ENCODE assay signal across 1 cellular context in the genomic region with DNA sequence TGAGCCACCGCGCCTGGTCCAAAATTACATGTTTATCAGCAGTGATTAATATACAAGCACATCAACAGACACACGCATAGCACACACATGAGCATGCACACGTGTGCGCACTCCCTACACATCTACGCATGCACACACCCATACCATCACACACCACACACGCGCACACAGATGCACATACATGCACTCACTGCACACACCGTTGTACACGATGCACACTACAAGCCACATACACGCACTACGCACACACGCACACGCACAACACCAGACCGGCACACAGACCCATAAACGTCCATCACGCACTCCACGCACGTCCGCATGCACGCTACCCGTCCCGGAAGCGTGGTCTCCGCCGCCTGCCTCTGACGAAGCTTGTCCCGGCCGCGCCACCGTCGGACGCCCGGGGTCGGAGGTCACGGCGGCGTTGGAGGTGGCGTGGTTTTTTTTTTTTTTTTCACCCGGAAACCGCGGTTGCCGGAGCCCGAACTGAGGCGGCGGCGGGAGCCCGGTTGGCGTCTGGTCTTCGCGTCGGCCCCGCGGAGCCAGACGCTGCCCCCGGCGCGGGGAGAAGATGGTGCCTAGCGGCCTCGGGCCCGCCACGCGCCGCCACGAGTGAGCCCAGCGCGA.
A peak's percentile ranks its signal among the peaks of the same experiment; 100 is the strongest.
TF ChIP-seq lines count a peak whose summit lies in the region.

A gene with protein sequence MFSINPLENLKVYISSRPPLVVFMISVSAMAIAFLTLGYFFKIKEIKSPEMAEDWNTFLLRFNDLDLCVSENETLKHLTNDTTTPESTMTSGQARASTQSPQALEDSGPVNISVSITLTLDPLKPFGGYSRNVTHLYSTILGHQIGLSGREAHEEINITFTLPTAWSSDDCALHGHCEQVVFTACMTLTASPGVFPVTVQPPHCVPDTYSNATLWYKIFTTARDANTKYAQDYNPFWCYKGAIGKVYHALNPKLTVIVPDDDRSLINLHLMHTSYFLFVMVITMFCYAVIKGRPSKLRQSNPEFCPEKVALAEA (plus strand): TSS at position 457 of the 627 bp plus-strand sequence. CDS start 20,641 bp downstream, outside the sequence.

TF ChIP-seq in HEK293, 187 proteins besides CTCF, POLR2A, EP300 and RAD21 (continued from another document and continues in another):
- TF ChIP-seq, protein P1, sequence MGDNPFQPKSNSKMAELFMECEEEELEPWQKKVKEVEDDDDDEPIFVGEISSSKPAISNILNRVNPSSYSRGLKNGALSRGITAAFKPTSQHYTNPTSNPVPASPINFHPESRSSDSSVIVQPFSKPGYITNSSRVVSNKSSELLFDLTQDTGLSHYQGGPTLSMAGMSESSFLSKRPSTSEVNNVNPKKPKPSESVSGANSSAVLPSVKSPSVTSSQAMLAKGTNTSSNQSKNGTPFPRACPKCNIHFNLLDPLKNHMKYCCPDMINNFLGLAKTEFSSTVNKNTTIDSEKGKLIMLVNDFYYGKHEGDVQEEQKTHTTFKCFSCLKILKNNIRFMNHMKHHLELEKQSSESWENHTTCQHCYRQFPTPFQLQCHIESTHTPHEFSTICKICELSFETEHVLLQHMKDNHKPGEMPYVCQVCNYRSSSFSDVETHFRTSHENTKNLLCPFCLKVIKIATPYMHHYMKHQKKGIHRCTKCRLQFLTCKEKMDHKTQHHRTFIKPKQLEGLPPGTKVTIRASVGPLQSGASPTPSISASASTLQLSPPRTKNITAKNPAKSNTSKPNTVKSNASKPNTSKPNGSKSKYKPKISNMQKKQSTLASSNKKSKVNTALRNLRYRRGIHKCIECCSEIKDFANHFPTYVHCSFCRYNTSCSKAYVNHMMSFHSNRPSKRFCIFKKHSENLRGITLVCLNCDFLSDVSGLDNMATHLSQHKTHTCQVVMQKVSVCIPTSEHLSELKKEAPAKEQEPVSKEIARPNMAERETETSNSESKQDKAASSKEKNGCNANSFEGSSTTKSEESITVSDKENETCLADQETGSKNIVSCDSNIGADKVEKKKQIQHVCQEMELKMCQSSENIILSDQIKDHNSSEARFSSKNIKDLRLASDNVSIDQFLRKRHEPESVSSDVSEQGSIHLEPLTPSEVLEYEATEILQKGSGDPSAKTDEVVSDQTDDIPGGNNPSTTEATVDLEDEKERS (tag by site-specific recombination; IDR thresholded peaks at IDR 0.05) = no peak
- TF ChIP-seq ZNF416 (tag by site-specific recombination; IDR thresholded peaks at IDR 0.05) (no peak), ZNF510 (tag by site-specific recombination; IDR thresholded peaks at IDR 0.05; ENCODE audit: insufficient replicate concordance) (no peak), ZNF521 (tag by site-specific recombination; IDR thresholded peaks at IDR 0.05) (no peak), ZNF223 (tag by site-specific recombination; IDR thresholded peaks at IDR 0.05) (no peak), ZNF548 (tag by site-specific recombination; IDR thresholded peaks at IDR 0.05) (no peak), EGR2 (tag by site-specific recombination; IDR thresholded peaks at IDR 0.05; ENCODE audit: low read depth) (peak; percentile 47), GLIS2 (tag by site-specific recombination; IDR thresholded peaks at IDR 0.05) (peak; percentile 45), ZNF48 (tag by site-specific recombination; IDR thresholded peaks at IDR 0.05) (no peak), GLI2 (tag by site-specific recombination; IDR thresholded peaks at IDR 0.05; ENCODE audit: borderline replicate concordance, low read depth) (no peak), RBAK (tag by site-specific recombination; IDR thresholded peaks at IDR 0.05) (no peak), ZNF23 (tag by site-specific recombination; IDR thresholded peaks at IDR 0.05; ENCODE audit: borderline replicate concordance) (no peak), KLF9 (tag by site-specific recombination; IDR thresholded peaks at IDR 0.05; ENCODE audit: low read depth) (peak; percentile 45), KLF8 (tag by site-specific recombination; IDR thresholded peaks at IDR 0.05) (peak; percentile 76; the same call in 1 of the 2 replicates), ZNF830 (tag by site-specific recombination; IDR thresholded peaks at IDR 0.05; ENCODE audit: low read depth) (no peak), ZBTB20 (tag by site-specific recombination; IDR thresholded peaks at IDR 0.05) (peak; percentile 65; the same call in 1 of the 2 replicates), ZNF10 (tag by site-specific recombination; IDR thresholded peaks at IDR 0.05) (no peak), ZFHX2 (tag by site-specific recombination; conservative IDR thresholded peaks at IDR 0.05) (peak; percentile 78), BCL11B (tag by site-specific recombination; IDR thresholded peaks at IDR 0.05; ENCODE audit: low read depth) (peak; percentile 76; the same call in 1 of the 2 replicates), ZNF146 (tag by site-specific recombination; IDR thresholded peaks at IDR 0.05) (peak; percentile 80), ZNF501 (tag by site-specific recombination; IDR thresholded peaks at IDR 0.05) (peak; percentile 97), ZNF585B (tag by site-specific recombination; IDR thresholded peaks at IDR 0.05) (no peak; the same call in 1 of the 2 replicates), HOXA7 (CRISPR knock-in tag; IDR thresholded peaks at IDR 0.05; ENCODE audit: borderline replicate concordance) (no peak), ZNF610 (tag by site-specific recombination; IDR thresholded peaks at IDR 0.05; ENCODE audit: borderline replicate concordance) (peak; percentile 81; the same call in 1 of the 2 replicates), ZEB2 (tag by site-specific recombination; IDR thresholded peaks at IDR 0.05) (peak; percentile 92), ZFP69B (tag by site-specific recombination; IDR thresholded peaks at IDR 0.05) (peak; percentile 85), IKZF3 (tag by site-specific recombination; IDR thresholded peaks at IDR 0.05) (no peak), ZNF121 (tag by site-specific recombination; IDR thresholded peaks at IDR 0.05) (peak; percentile 71), REPIN1 (tag by site-specific recombination; IDR thresholded peaks at IDR 0.05; ENCODE audit: low read depth) (peak; percentile 98; the same call in 1 of the 2 replicates), ZNF341 (tag by site-specific recombination; IDR thresholded peaks at IDR 0.05; ENCODE audit: low read depth) (no peak), ZSCAN23 (tag by site-specific recombination; IDR thresholded peaks at IDR 0.05) (peak; percentile 94), KLF16 (tag by site-specific recombination; IDR thresholded peaks at IDR 0.05) (peak; percentile 97), ZNF16 (tag by site-specific recombination; IDR thresholded peaks at IDR 0.05; ENCODE audit: low read depth) (no peak; the same call in 1 of the 2 replicates)
- TF ChIP-seq, protein P2, sequence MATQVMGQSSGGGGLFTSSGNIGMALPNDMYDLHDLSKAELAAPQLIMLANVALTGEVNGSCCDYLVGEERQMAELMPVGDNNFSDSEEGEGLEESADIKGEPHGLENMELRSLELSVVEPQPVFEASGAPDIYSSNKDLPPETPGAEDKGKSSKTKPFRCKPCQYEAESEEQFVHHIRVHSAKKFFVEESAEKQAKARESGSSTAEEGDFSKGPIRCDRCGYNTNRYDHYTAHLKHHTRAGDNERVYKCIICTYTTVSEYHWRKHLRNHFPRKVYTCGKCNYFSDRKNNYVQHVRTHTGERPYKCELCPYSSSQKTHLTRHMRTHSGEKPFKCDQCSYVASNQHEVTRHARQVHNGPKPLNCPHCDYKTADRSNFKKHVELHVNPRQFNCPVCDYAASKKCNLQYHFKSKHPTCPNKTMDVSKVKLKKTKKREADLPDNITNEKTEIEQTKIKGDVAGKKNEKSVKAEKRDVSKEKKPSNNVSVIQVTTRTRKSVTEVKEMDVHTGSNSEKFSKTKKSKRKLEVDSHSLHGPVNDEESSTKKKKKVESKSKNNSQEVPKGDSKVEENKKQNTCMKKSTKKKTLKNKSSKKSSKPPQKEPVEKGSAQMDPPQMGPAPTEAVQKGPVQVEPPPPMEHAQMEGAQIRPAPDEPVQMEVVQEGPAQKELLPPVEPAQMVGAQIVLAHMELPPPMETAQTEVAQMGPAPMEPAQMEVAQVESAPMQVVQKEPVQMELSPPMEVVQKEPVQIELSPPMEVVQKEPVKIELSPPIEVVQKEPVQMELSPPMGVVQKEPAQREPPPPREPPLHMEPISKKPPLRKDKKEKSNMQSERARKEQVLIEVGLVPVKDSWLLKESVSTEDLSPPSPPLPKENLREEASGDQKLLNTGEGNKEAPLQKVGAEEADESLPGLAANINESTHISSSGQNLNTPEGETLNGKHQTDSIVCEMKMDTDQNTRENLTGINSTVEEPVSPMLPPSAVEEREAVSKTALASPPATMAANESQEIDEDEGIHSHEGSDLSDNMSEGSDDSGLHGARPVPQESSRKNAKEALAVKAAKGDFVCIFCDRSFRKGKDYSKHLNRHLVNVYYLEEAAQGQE (tag by site-specific recombination; IDR thresholded peaks at IDR 0.05) = peak; percentile 63
- TF ChIP-seq, protein P3, sequence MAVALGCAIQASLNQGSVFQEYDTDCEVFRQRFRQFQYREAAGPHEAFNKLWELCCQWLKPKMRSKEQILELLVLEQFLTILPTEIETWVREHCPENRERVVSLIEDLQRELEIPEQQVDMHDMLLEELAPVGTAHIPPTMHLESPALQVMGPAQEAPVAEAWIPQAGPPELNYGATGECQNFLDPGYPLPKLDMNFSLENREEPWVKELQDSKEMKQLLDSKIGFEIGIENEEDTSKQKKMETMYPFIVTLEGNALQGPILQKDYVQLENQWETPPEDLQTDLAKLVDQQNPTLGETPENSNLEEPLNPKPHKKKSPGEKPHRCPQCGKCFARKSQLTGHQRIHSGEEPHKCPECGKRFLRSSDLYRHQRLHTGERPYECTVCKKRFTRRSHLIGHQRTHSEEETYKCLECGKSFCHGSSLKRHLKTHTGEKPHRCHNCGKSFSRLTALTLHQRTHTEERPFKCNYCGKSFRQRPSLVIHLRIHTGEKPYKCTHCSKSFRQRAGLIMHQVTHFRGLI (tag by site-specific recombination; IDR thresholded peaks at IDR 0.05) = no peak; the same call in 1 of the 2 replicates
- TF ChIP-seq, protein P4, sequence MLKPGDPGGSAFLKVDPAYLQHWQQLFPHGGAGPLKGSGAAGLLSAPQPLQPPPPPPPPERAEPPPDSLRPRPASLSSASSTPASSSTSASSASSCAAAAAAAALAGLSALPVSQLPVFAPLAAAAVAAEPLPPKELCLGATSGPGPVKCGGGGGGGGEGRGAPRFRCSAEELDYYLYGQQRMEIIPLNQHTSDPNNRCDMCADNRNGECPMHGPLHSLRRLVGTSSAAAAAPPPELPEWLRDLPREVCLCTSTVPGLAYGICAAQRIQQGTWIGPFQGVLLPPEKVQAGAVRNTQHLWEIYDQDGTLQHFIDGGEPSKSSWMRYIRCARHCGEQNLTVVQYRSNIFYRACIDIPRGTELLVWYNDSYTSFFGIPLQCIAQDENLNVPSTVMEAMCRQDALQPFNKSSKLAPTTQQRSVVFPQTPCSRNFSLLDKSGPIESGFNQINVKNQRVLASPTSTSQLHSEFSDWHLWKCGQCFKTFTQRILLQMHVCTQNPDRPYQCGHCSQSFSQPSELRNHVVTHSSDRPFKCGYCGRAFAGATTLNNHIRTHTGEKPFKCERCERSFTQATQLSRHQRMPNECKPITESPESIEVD (tag by site-specific recombination; IDR thresholded peaks at IDR 0.05) = no peak
- TF ChIP-seq, protein P5, sequence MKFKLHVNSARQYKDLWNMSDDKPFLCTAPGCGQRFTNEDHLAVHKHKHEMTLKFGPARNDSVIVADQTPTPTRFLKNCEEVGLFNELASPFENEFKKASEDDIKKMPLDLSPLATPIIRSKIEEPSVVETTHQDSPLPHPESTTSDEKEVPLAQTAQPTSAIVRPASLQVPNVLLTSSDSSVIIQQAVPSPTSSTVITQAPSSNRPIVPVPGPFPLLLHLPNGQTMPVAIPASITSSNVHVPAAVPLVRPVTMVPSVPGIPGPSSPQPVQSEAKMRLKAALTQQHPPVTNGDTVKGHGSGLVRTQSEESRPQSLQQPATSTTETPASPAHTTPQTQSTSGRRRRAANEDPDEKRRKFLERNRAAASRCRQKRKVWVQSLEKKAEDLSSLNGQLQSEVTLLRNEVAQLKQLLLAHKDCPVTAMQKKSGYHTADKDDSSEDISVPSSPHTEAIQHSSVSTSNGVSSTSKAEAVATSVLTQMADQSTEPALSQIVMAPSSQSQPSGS (tag by site-specific recombination; IDR thresholded peaks at IDR 0.05; ENCODE audit: low read depth) = no peak; the same call in 1 of the 2 replicates
- TF ChIP-seq, protein P6, sequence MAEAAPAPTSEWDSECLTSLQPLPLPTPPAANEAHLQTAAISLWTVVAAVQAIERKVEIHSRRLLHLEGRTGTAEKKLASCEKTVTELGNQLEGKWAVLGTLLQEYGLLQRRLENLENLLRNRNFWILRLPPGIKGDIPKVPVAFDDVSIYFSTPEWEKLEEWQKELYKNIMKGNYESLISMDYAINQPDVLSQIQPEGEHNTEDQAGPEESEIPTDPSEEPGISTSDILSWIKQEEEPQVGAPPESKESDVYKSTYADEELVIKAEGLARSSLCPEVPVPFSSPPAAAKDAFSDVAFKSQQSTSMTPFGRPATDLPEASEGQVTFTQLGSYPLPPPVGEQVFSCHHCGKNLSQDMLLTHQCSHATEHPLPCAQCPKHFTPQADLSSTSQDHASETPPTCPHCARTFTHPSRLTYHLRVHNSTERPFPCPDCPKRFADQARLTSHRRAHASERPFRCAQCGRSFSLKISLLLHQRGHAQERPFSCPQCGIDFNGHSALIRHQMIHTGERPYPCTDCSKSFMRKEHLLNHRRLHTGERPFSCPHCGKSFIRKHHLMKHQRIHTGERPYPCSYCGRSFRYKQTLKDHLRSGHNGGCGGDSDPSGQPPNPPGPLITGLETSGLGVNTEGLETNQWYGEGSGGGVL (tag by site-specific recombination; IDR thresholded peaks at IDR 0.05) = no peak
- TF ChIP-seq, protein P7, sequence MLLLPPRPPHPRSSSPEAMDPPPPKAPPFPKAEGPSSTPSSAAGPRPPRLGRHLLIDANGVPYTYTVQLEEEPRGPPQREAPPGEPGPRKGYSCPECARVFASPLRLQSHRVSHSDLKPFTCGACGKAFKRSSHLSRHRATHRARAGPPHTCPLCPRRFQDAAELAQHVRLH (tag by site-specific recombination; IDR thresholded peaks at IDR 0.05) = peak; percentile 93
- TF ChIP-seq, protein P8, sequence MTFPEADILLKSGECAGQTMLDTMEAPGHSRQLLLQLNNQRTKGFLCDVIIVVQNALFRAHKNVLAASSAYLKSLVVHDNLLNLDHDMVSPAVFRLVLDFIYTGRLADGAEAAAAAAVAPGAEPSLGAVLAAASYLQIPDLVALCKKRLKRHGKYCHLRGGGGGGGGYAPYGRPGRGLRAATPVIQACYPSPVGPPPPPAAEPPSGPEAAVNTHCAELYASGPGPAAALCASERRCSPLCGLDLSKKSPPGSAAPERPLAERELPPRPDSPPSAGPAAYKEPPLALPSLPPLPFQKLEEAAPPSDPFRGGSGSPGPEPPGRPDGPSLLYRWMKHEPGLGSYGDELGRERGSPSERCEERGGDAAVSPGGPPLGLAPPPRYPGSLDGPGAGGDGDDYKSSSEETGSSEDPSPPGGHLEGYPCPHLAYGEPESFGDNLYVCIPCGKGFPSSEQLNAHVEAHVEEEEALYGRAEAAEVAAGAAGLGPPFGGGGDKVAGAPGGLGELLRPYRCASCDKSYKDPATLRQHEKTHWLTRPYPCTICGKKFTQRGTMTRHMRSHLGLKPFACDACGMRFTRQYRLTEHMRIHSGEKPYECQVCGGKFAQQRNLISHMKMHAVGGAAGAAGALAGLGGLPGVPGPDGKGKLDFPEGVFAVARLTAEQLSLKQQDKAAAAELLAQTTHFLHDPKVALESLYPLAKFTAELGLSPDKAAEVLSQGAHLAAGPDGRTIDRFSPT (tag by site-specific recombination; IDR thresholded peaks at IDR 0.05) = no peak
